ENCODE assay signal across 1 cellular context in the genomic region with DNA sequence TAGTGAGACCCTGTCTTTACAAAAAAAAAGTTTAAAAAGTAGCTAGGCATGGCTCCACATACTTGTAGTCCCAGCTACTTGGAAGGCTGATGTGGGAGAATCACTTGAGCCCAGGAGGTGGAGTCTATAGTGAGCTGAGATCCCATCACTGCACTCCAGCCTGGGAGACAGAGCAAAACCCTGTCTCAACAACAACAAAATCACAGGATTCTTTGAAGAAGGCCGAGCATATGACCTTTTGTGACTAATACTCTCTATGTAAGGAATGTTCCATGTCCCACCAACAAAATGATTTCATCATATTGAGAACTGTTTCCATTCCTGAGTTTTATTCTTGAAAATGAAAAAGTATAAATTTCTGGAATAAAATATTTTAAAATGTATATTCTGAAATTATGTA.
TF ChIP-seq lines count a peak whose summit lies in the region.

No MANE protein-coding gene starts in this region.

TF ChIP-seq in HCT116, 20 proteins besides CTCF, POLR2A, EP300 and RAD21 (continued from another document):
- no peak for TF ChIP-seq ZBTB33 (IDR thresholded peaks at IDR 0.05; ENCODE audit: extremely low read depth, insufficient replicate concordance, low read length)
- TF ChIP-seq SRF (IDR thresholded peaks at IDR 0.05; ENCODE audit: low read depth): no peak
- no peak for TF ChIP-seq EZH2phosphoT487 (IDR thresholded peaks at IDR 0.05; ENCODE audit: borderline replicate concordance)
- TF ChIP-seq SIN3A (IDR thresholded peaks at IDR 0.05; ENCODE audit: low read depth): no peak
- no peak for TF ChIP-seq ATF3 (IDR thresholded peaks at IDR 0.05)
- no peak for TF ChIP-seq EGR1 (IDR thresholded peaks at IDR 0.05; ENCODE audit: low read depth)
